In the genomic region with DNA sequence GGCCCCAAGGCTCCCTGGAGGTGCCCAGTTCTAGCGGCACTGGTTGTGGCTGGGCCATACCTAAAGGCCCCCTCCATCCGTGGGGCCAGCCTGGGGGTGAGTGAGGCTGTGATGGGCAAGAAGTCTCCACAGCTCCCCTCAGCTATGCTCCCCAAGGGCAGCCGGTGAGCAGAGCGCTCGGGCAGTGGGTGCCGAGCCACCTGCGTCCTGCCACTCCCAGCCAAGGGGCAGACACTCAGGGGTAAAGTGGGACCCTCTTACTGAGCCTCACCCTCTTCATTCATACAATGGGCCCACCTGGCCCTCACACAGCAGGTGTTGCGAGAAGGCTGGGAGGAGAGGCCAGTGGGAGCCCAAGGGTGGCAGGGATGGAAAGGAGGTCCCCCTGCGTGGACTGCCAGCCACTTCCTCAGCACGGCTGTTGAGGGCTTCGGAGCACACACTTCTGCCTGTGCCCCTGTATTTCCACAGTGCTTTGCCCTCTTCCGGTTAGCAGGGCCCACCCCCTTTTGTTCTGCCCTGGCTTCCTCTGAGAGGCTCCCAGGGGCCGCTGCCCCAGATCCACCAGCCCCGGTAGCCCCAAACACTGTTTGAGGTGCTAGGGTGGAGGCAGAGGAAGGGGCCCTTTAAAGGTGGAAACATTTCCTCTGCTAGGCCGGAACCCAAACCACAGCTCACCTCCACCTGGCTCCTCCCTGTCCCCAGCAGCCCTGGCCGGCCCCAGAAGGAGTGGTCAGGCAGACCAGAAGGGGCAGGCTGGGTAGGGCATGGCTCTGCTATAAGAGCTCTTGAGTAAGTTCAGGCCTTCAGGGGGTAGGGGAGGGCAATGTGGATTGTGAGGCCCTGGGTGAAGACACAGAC, we compare ENCODE assay signal across 9 cellular contexts. TPM values are rescaled to one million over a fixed set of nuclear protein-coding genes. Genes with fewer than 3 reads are reported as not detected.
A peak's percentile ranks its signal among the peaks of the same experiment; 100 is the strongest.
DNase-seq lines count a peak whose midpoint lies in the region; ATAC-seq and TF ChIP-seq lines count a peak whose summit lies in the region.
"Had no signal": no experiment of that assay in that cellular context is flagged by ENCODE, and none has a peak within 500 bp of the region (broad histone marks: within the 10 kb centered on the region; RNA-seq: fewer than 3 reads in every experiment).

No MANE protein-coding gene starts in this region.

- POLR2A ChIA-PET in HEK293T (lab: Yijun Ruan, JAX) = no interaction called here

- TF ChIP-seq CTCF in esophagus squamous epithelium (IDR thresholded peaks at IDR 0.05) (no peak), lower leg skin (IDR thresholded peaks at IDR 0.05) (no peak)

- peaks cover 5% of the 10 kb centered on the region for H3K36me3 Mint-ChIP-seq in stimulated activated effector memory CD8-positive, alpha-beta T cell treated with anti-CD3 and anti-CD28 coated beads, Interleukin-12 subunit alpha, Interleukin-12 subunit beta, amount 100 ng/mL, for 72 hours

- 40 to 47% methylated on average over 1 to 9 of the region's 16 CpGs for WGBS in esophagus squamous epithelium, 2 donors
- WGBS in lower leg skin, 2 donors = 82 to 87% methylated on average over 15 to 16 of the region's 16 CpGs

- H3K4me3 ChIP-seq in esophagus squamous epithelium (no peak overlapping the region), lower leg skin (ENCODE audit: low read depth, poor library complexity, severe bottlenecking) (no peak overlapping the region)
- H3K4me3 ChIP-seq: SJSA1 had no signal

- DNase-seq in HEK293T (ENCODE audit: extremely low spot score) = no peak
- peak; percentile 37 for DNase-seq in activated CD4-positive, alpha-beta T cell treated with anti-CD3 and anti-CD28 coated beads, Interleukin-2, amount 50 U/mL, for 1 hour
- DNase-seq in esophagus squamous epithelium (lab: John Stamatoyannopoulos, UW) = no peak
- DNase-seq in stimulated activated effector memory CD8-positive, alpha-beta T cell treated with anti-CD3 and anti-CD28 coated beads, Interleukin-12 subunit alpha, Interleukin-12 subunit beta, amount 100 ng/mL, for 72 hours (ENCODE audit: low spot score in 2 of 2) = peak in 1 of 2 donors; percentile 72
- DNase-seq in lower leg skin (ENCODE audit: low spot score in 2 of 2) = no peak
- DNase-seq in NCI-H748 treated with DMSO at 0.1 percent for 48 hours (lab: John Stamatoyannopoulos, UW) = no peak
- DNase-seq in OCI-M2 (lab: John Stamatoyannopoulos, UW; ENCODE audit: unreplicated experiment) = no peak

- ATAC-seq in stimulated activated effector memory CD8-positive, alpha-beta T cell treated with anti-CD3 and anti-CD28 coated beads, Interleukin-12 subunit alpha, Interleukin-12 subunit beta, amount 100 ng/mL, for 72 hours = peak; percentile 75
- ATAC-seq in GM19463 (IDR thresholded peaks at IDR 0.05; ENCODE audit: unreplicated experiment) = no peak

- H3K4me3 Mint-ChIP-seq in stimulated activated effector memory CD8-positive, alpha-beta T cell treated with anti-CD3 and anti-CD28 coated beads, Interleukin-12 subunit alpha, Interleukin-12 subunit beta, amount 100 ng/mL, for 72 hours = peak overlapping the region; percentile 61

- H3K9me3 ChIP-seq in esophagus squamous epithelium = no peaks in the 10 kb centered on the region
- H3K9me3 ChIP-seq: SJSA1 had no signal

- H3K27me3 ChIP-seq in esophagus squamous epithelium = no peaks in the 10 kb centered on the region
- H3K27me3 ChIP-seq: SJSA1 had no signal

- TF ChIP-seq POLR2A in esophagus squamous epithelium (IDR thresholded peaks at IDR 0.05) (peak in 1 of 4 donors; percentile 33), lower leg skin (IDR thresholded peaks at IDR 0.05) (no peak)

- H3K27ac Mint-ChIP-seq in stimulated activated effector memory CD8-positive, alpha-beta T cell treated with anti-CD3 and anti-CD28 coated beads, Interleukin-12 subunit alpha, Interleukin-12 subunit beta, amount 100 ng/mL, for 72 hours = peak overlapping the region; percentile 93

- H3K9me3 Mint-ChIP-seq in stimulated activated effector memory CD8-positive, alpha-beta T cell treated with anti-CD3 and anti-CD28 coated beads, Interleukin-12 subunit alpha, Interleukin-12 subunit beta, amount 100 ng/mL, for 72 hours = no peaks in the 10 kb centered on the region

- H3K36me3 ChIP-seq in esophagus squamous epithelium = no peaks in the 10 kb centered on the region
- H3K36me3 ChIP-seq: SJSA1 had no signal

- intact Hi-C loops in esophagus squamous epithelium (cut with DNase I) (no loop called here), lower leg skin (cut with DNase I; ENCODE audit: low total_unique reads) (no loop called here)

- H3K27ac ChIP-seq in esophagus squamous epithelium = peak overlapping the region; percentile 75 to 89 (median 78)
- H3K27ac ChIP-seq: SJSA1 had no signal

- peaks cover 45 to 67% (median 51%) of the 10 kb centered on the region in 3 donors for H3K4me1 ChIP-seq in esophagus squamous epithelium
- H3K4me1 ChIP-seq: SJSA1 had no signal

- peaks cover 97% of the 10 kb centered on the region for H3K4me1 Mint-ChIP-seq in stimulated activated effector memory CD8-positive, alpha-beta T cell treated with anti-CD3 and anti-CD28 coated beads, Interleukin-12 subunit alpha, Interleukin-12 subunit beta, amount 100 ng/mL, for 72 hours

- CTCF ChIA-PET in HEK293T (lab: Yijun Ruan, JAX) = interaction anchor here (0.9 kb wide), 1 partner anchor 38 kb away, joined by 3 read pairs; no protein-coding TSS in a partner anchor

TF ChIP-seq in HEK293T, 16 proteins besides CTCF, POLR2A, EP300 and RAD21:
- TF ChIP-seq L3MBTL2 (conservative IDR thresholded peaks at IDR 0.05) (no peak), LEF1 (IDR thresholded peaks at IDR 0.05; ENCODE audit: borderline replicate concordance) (no peak), HDGF (IDR thresholded peaks at IDR 0.05; ENCODE audit: borderline replicate concordance) (0 out of 2 replicates have a peak, but pooled peaks have one; percentile 46), FOXK2 (IDR thresholded peaks at IDR 0.05) (no peak), ARNT (IDR thresholded peaks at IDR 0.05) (no peak), NFRKB (IDR thresholded peaks at IDR 0.05) (no peak)

RNA-seq across cellular contexts. Expression of a gene that starts 16.4 kb away (rescaled TPM):
- total RNA-seq in esophagus squamous epithelium (under 1 TPM in 2 of 4 donors, not detected in 2; under 0.01 to 0.15 TPM), lower leg skin (under 1 TPM; 0.06 to 0.27 (median 0.14) TPM)
- total RNA-seq: SJSA1 had no signal

RNA-seq across cellular contexts. Expression of a gene that starts 37.4 kb away (rescaled TPM):
- total RNA-seq in esophagus squamous epithelium = 10 to 100 TPM; 34.1 to 51.7 (median 44.8) TPM
- total RNA-seq in lower leg skin = 10 to 100 TPM; 14.5 to 56.5 (median 23.2) TPM
